ENCODE assay signal across 8 cellular contexts in genomic region chr12:53938276-53939140, GRCh38. TPM values are rescaled to one million over a fixed set of nuclear protein-coding genes. Genes with fewer than 3 reads are reported as not detected.
DNase-seq lines count a peak whose midpoint lies in the region; ATAC-seq and TF ChIP-seq lines count a peak whose summit lies in the region.

Gene HOXC13 (plus strand): TSS chr12:53938831. CDS start chr12:53938907, 76 bp downstream.

- H3K4me3 Mint-ChIP-seq in activated T-cell treated with anti-CD3 and anti-CD28 coated beads, Interleukin-2, amount 50 U/mL, for 72 hours, result peak within 1 kb of the TSS; percentile 39 to 67
- H3K4me3 Mint-ChIP-seq in immature natural killer cell (peak within 1 kb of the TSS in 4 of 5 donors; percentile 12 to 52 (median 42)), HFFc6 (no peak within 1 kb of the TSS)

- H3K27me3 Mint-ChIP-seq in activated T-cell treated with anti-CD3 and anti-CD28 coated beads, Interleukin-2, amount 50 U/mL, for 72 hours (ENCODE audit: low read depth), result peaks cover 92% of the 10 kb centered on the region
- H3K27me3 Mint-ChIP-seq in immature natural killer cell (ENCODE audit: low read depth in 3 of 3), result peaks cover 33 to 61% (median 55%) of the 10 kb centered on the region in 3 donors
- H3K27me3 Mint-ChIP-seq in HFFc6 (ENCODE audit: insufficient read depth), result peaks cover 74% of the 10 kb centered on the region

- DNase-seq in GM13977 (ENCODE audit: low spot score) (peak; percentile 65), NCI-H1694 treated with DMSO at 0.1 percent for 48 hours (lab: John Stamatoyannopoulos, UW) (peak; percentile 94), immature natural killer cell (peak in 1 of 3 donors; percentile 24), HFFc6 (no peak)
- DNase-seq in activated T-cell treated with anti-CD3 and anti-CD28 coated beads, Interleukin-2, amount 50 U/mL, for 72 hours, result peak; percentile 63 to 74
- DNase-seq in stimulated activated CD8-positive, alpha-beta memory T cell treated with anti-CD3 and anti-CD28 coated beads, Interleukin-7, amount 100 ng/mL, for 24 hours (ENCODE audit: low read depth), result peak; percentile 27
- DNase-seq in stimulated activated naive CD4-positive, alpha-beta T cell treated with Interleukin-2 at 50 U/mL for 16 hours (lab: John Stamatoyannopoulos, UW), result no peak

- ATAC-seq in activated T-cell treated with anti-CD3 and anti-CD28 coated beads, Interleukin-2, amount 50 U/mL, for 72 hours (replicated peaks in 1 of 2), result peak; percentile 79 to 86
- ATAC-seq in GM21737 (IDR thresholded peaks at IDR 0.05; ENCODE audit: unreplicated experiment), result no peak

- H3K4me1 Mint-ChIP-seq in activated T-cell treated with anti-CD3 and anti-CD28 coated beads, Interleukin-2, amount 50 U/mL, for 72 hours (ENCODE audit: low read depth), result peaks cover 26% of the 10 kb centered on the region
- H3K4me1 Mint-ChIP-seq in immature natural killer cell, result peaks cover 0 to 4% of the 10 kb centered on the region in 2 donors
- peaks cover 6% of the 10 kb centered on the region for H3K4me1 Mint-ChIP-seq in HFFc6 (ENCODE audit: low read depth)

- no peaks in the 10 kb centered on the region for H3K9me3 Mint-ChIP-seq in activated T-cell treated with anti-CD3 and anti-CD28 coated beads, Interleukin-2, amount 50 U/mL, for 72 hours
- H3K9me3 Mint-ChIP-seq in immature natural killer cell, result no peaks in the 10 kb centered on the region
- H3K9me3 Mint-ChIP-seq in HFFc6, result no peaks in the 10 kb centered on the region

- in situ Hi-C loops in GM13977 (cut with MboI; ENCODE audit: low pct_unique_long_range_greater_than_20kb, low sequenced_read_pairs, unreplicated experiment), result loop anchor here (25.0 kb wide), 1 partner anchor 99 kb away; the partner anchor contains the start of genes HOXC5 and HOXC6

- peak within 1 kb of the TSS; percentile 34 for H3K27ac Mint-ChIP-seq in activated T-cell treated with anti-CD3 and anti-CD28 coated beads, Interleukin-2, amount 50 U/mL, for 72 hours
- H3K27ac Mint-ChIP-seq in immature natural killer cell (no peak within 1 kb of the TSS), HFFc6 (no peak within 1 kb of the TSS)

- TF ChIP-seq CTCF in GM13977 (IDR thresholded peaks at IDR 0.05; ENCODE audit: extremely low read depth, insufficient read depth, missing control alignments), result no peak
- TF ChIP-seq CTCF in HFFc6 (IDR thresholded peaks at IDR 0.05), result no peak

- peaks cover 0 to 1% of the 10 kb centered on the region in 2 donors for H3K36me3 Mint-ChIP-seq in activated T-cell treated with anti-CD3 and anti-CD28 coated beads, Interleukin-2, amount 50 U/mL, for 72 hours (ENCODE audit: insufficient read depth in 2 of 2)
- H3K36me3 Mint-ChIP-seq in immature natural killer cell, result peaks cover 0 to 3% (median 0%) of the 10 kb centered on the region in 3 donors
- no peaks in the 10 kb centered on the region for H3K36me3 Mint-ChIP-seq in HFFc6 (ENCODE audit: low read depth)

RNA-seq across cellular contexts. Expression of gene HOXC13, which starts in this region (rescaled TPM):
- not detected for total RNA-seq in activated T-cell treated with anti-CD3 and anti-CD28 coated beads, Interleukin-2, amount 50 U/mL, for 72 hours
- not detected for polyA plus RNA-seq in immature natural killer cell
- total RNA-seq in HFFc6 (2021; fragmentation: NEBNext Ultra II Directional; extraction: Animal tissue kit (Norgen Biotek cat#: 25700)), result not detected

Comparison
In these comparisons a context has a peak if more than half of its experiments do, and no peak if none do; other contexts are left out.
1. Peak in DNase-seq and ATAC-seq in activated T-cell treated with anti-CD3 and anti-CD28 coated beads, Interleukin-2, amount 50 U/mL, for 72 hours; RNA of the gene not detected or under 1 TPM.
2. DNase-seq: peak in GM13977 (single experiment), NCI-H1694 treated with DMSO at 0.1 percent for 48 hours (single experiment) and stimulated activated CD8-positive, alpha-beta memory T cell treated with anti-CD3 and anti-CD28 coated beads, Interleukin-7, amount 100 ng/mL, for 24 hours (single experiment); none in HFFc6 (single experiment) and stimulated activated naive CD4-positive, alpha-beta T cell treated with Interleukin-2 at 50 U/mL for 16 hours (single experiment).